ENCODE assay signal across 22 cellular contexts in genomic region chr11:124843616-124843910, GRCh38. TPM values are rescaled to one million over a fixed set of nuclear protein-coding genes. Genes with fewer than 3 reads are reported as not detected.
DNase-seq lines count a peak whose midpoint lies in the region; ATAC-seq, FAIRE-seq and TF ChIP-seq lines count a peak whose summit lies in the region.
"Had no signal": no experiment of that assay in that cellular context is flagged by ENCODE, and none has a peak within 500 bp of the region (broad histone marks: within the 10 kb centered on the region; RNA-seq: fewer than 3 reads in every experiment).

No MANE protein-coding gene starts in this region.

- TF ChIP-seq POLR2A in GM12891 (IDR thresholded peaks at IDR 0.05; ENCODE audit: low read depth, low read length) (no peak), lower leg skin (IDR thresholded peaks at IDR 0.05) (no peak)

- DNase-seq in MM.1S: no peak
- DNase-seq in endodermal cell: no peak
- DNase-seq in neural crest cell (ENCODE audit: low read depth, low spot score): no peak
- no peak for DNase-seq in GM12891 (ENCODE audit: insufficient read length, low spot score)
- DNase-seq in SW 1271 (lab: John Stamatoyannopoulos, UW): no peak
- no peak for DNase-seq in lower leg skin (ENCODE audit: low spot score in 2 of 2)
- DNase-seq: activated CD4-positive, alpha-beta memory T cell treated with anti-CD3 and anti-CD28 coated beads, Interleukin-2, amount 10 ng/mL, durations not matched to agents 7 days and 5 days; activated CD4-positive, CD25-positive, alpha-beta regulatory T cell treated with anti-CD3 and anti-CD28 coated beads, Interleukin-2, amount 50 U/mL, for 72 hours; activated naive CD8-positive, alpha-beta T cell treated with anti-CD3 and anti-CD28 coated beads, Interleukin-2, amount 10 ng/mL, durations not matched to agents 7 days and 5 days; dermis blood vessel endothelial cell; GM23248; NCI-H187; stimulated activated naive CD8-positive, alpha-beta T cell treated with anti-CD3 and anti-CD28 coated beads, Interleukin-15, Interleukin-2, amounts not matched to agents 100 U/mL and 50 U/mL, for 24 hours; T-helper 1 cell had no signal

- H4K20me1 ChIP-seq in MM.1S (ENCODE audit: insufficient read depth, low read length): no peaks in the 10 kb centered on the region

- H3K9me3 Mint-ChIP-seq in endodermal cell: no peaks in the 10 kb centered on the region
- H3K9me3 Mint-ChIP-seq in neural crest cell: no peaks in the 10 kb centered on the region
- H3K9me3 Mint-ChIP-seq: activated CD4-positive, alpha-beta memory T cell treated with anti-CD3 and anti-CD28 coated beads, Interleukin-2, amount 10 ng/mL, durations not matched to agents 7 days and 5 days; activated naive CD8-positive, alpha-beta T cell treated with anti-CD3 and anti-CD28 coated beads, Interleukin-2, amount 10 ng/mL, durations not matched to agents 7 days and 5 days; activated T-helper 2 cell treated with anti-CD3 and anti-CD28 coated beads, Interferon-gamma antibody, Interleukin-2, Interleukin-4, amounts not matched to agents 10 μg/mL and 5 μg/mL and 100 μg/mL, durations not matched to agents 14 hours and 24 hours and 36 hours; central memory CD8-positive, alpha-beta T cell had no signal

- H3K9me3 ChIP-seq in HUES48 (ENCODE audit: control insufficient read depth, insufficient read depth, low read length): no peaks in the 10 kb centered on the region
- H3K9me3 ChIP-seq in MM.1S (replicated peaks; ENCODE audit: insufficient read depth, low read length): no peaks in the 10 kb centered on the region
- H3K9me3 ChIP-seq in endodermal cell (ENCODE audit: control insufficient read depth, low read length): no peaks in the 10 kb centered on the region
- H3K9me3 ChIP-seq: thoracic aorta had no signal

- no peaks in the 10 kb centered on the region for H3F3A ChIP-seq in MM.1S (ENCODE audit: insufficient read depth, low read length)

- TF ChIP-seq CTCF in MM.1S (IDR thresholded peaks at IDR 0.05; ENCODE audit: low read length) (no peak), endodermal cell (conservative IDR thresholded peaks at IDR 0.05) (no peak), neural crest cell (conservative IDR thresholded peaks at IDR 0.05) (no peak), lower leg skin (IDR thresholded peaks at IDR 0.05) (no peak)

- no peak overlapping the region for H3K27ac Mint-ChIP-seq in endodermal cell
- H3K27ac Mint-ChIP-seq in neural crest cell (ENCODE audit: unreplicated experiment): no peak overlapping the region
- H3K27ac Mint-ChIP-seq: activated CD4-positive, alpha-beta memory T cell treated with anti-CD3 and anti-CD28 coated beads, Interleukin-2, amount 10 ng/mL, durations not matched to agents 7 days and 5 days; activated naive CD8-positive, alpha-beta T cell treated with anti-CD3 and anti-CD28 coated beads, Interleukin-2, amount 10 ng/mL, durations not matched to agents 7 days and 5 days; activated T-helper 2 cell treated with anti-CD3 and anti-CD28 coated beads, Interferon-gamma antibody, Interleukin-2, Interleukin-4, amounts not matched to agents 10 μg/mL and 5 μg/mL and 100 μg/mL, durations not matched to agents 14 hours and 24 hours and 36 hours; IgD-negative memory B cell had no signal

- no peaks in the 10 kb centered on the region for H3K36me3 Mint-ChIP-seq in endodermal cell (ENCODE audit: low read depth)
- H3K36me3 Mint-ChIP-seq in neural crest cell (ENCODE audit: low read depth): no peaks in the 10 kb centered on the region
- H3K36me3 Mint-ChIP-seq: activated naive CD8-positive, alpha-beta T cell treated with anti-CD3 and anti-CD28 coated beads, Interleukin-2, amount 10 ng/mL, durations not matched to agents 7 days and 5 days; IgD-negative memory B cell had no signal

- H3K36me3 ChIP-seq in HUES48 (ENCODE audit: control insufficient read depth, insufficient read depth, low read length) (no peaks in the 10 kb centered on the region), MM.1S (replicated peaks; ENCODE audit: insufficient read depth, low read length) (no peaks in the 10 kb centered on the region), endodermal cell (ENCODE audit: control insufficient read depth, insufficient read depth, low read length) (no peaks in the 10 kb centered on the region)
- H3K36me3 ChIP-seq: thoracic aorta had no signal

- peak overlapping the region; percentile 39; the same call in 1 of the 2 replicates for H3K4me2 ChIP-seq in MM.1S (ENCODE audit: low read depth, low read length)

- H3K4me3 Mint-ChIP-seq in endodermal cell (peak overlapping the region; percentile 41), neural crest cell (peak overlapping the region; percentile 47)
- H3K4me3 Mint-ChIP-seq: activated CD4-positive, alpha-beta memory T cell treated with anti-CD3 and anti-CD28 coated beads, Interleukin-2, amount 10 ng/mL, durations not matched to agents 7 days and 5 days; activated naive CD8-positive, alpha-beta T cell treated with anti-CD3 and anti-CD28 coated beads, Interleukin-2, amount 10 ng/mL, durations not matched to agents 7 days and 5 days; central memory CD8-positive, alpha-beta T cell; IgD-negative memory B cell had no signal

- 18 to 24% methylated on average over 5 to 8 of the region's 8 CpGs for WGBS in endodermal cell (ENCODE audit: insufficient coverage in 1 of 2, insufficient read length in 1 of 2), 2 experiments
- 11 to 14% methylated on average over 8 of the region's 8 CpGs for WGBS in lower leg skin, 2 donors

- H3K4me1 ChIP-seq in HUES48 (ENCODE audit: control insufficient read depth, insufficient read depth, low read length): peaks cover 22% of the 10 kb centered on the region
- H3K4me1 ChIP-seq in MM.1S (ENCODE audit: low read length): no peaks in the 10 kb centered on the region
- no peaks in the 10 kb centered on the region for H3K4me1 ChIP-seq in endodermal cell (ENCODE audit: control insufficient read depth, insufficient read depth, low read length)

- no peak overlapping the region for H2AFZ ChIP-seq in MM.1S (ENCODE audit: low read length)
- H2AFZ ChIP-seq: GM23248 had no signal

- ATAC-seq in GM21717 (IDR thresholded peaks at IDR 0.05; ENCODE audit: unreplicated experiment): no peak
- ATAC-seq: stimulated activated naive CD8-positive, alpha-beta T cell treated with anti-CD3 and anti-CD28 coated beads, Interleukin-15, Interleukin-2, amounts not matched to agents 100 U/mL and 50 U/mL, for 24 hours had no signal

- H3K4me3 ChIP-seq in HUES48 (ENCODE audit: low read depth, low read length): peak overlapping the region; percentile 42; the same call in 1 of the 2 replicates
- H3K4me3 ChIP-seq in MM.1S (ENCODE audit: low read length): no peak overlapping the region
- H3K4me3 ChIP-seq in endodermal cell (ENCODE audit: low read length): peak overlapping the region; percentile 15
- no peak overlapping the region for H3K4me3 ChIP-seq in lower leg skin (ENCODE audit: low read depth, poor library complexity, severe bottlenecking)
- H3K4me3 ChIP-seq: thoracic aorta had no signal

- no peaks in the 10 kb centered on the region for H3K9me2 ChIP-seq in MM.1S (replicated peaks; ENCODE audit: insufficient read depth, low read length)

- H3K4me1 Mint-ChIP-seq in endodermal cell: peaks cover 18% of the 10 kb centered on the region
- peaks cover 26% of the 10 kb centered on the region for H3K4me1 Mint-ChIP-seq in neural crest cell

- H3K27me3 ChIP-seq in HUES48 (ENCODE audit: control insufficient read depth, insufficient read depth, low read length) (peaks cover 100% of the 10 kb centered on the region), MM.1S (replicated peaks; ENCODE audit: insufficient read depth, low read length) (peaks cover 86% of the 10 kb centered on the region), endodermal cell (ENCODE audit: control insufficient read depth, insufficient read depth, low read length, poor library complexity, severe bottlenecking) (peaks cover 100% of the 10 kb centered on the region)

- no peak overlapping the region for H3K27ac ChIP-seq in HUES48 (ENCODE audit: low read depth, low read length)
- H3K27ac ChIP-seq in MM.1S (ENCODE audit: low read length): no peak overlapping the region
- no peak overlapping the region for H3K27ac ChIP-seq in endodermal cell (ENCODE audit: low read depth, low read length)
- H3K27ac ChIP-seq: GM23248, thoracic aorta had no signal

- peaks cover 6% of the 10 kb centered on the region for H3K27me3 Mint-ChIP-seq in endodermal cell (ENCODE audit: insufficient read depth)
- H3K27me3 Mint-ChIP-seq in neural crest cell (ENCODE audit: low read depth): peaks cover 6% of the 10 kb centered on the region

- H3K79me2 ChIP-seq in MM.1S (ENCODE audit: low read length): no peaks in the 10 kb centered on the region

- intact Hi-C loops in lower leg skin (cut with DNase I; ENCODE audit: low total_unique reads): no loop called here

- FAIRE-seq in GM12891 (lab: Jason Lieb, UNC): no peak
- FAIRE-seq: RCC 7860, TTC549 had no signal

- H3K9ac ChIP-seq in HUES48 (ENCODE audit: low read depth, low read length) (no peak overlapping the region), MM.1S (ENCODE audit: low read length) (no peak overlapping the region), endodermal cell (ENCODE audit: extremely low read depth, low read length, poor library complexity, severe bottlenecking) (no peak overlapping the region)
- H3K9ac ChIP-seq: GM23248 had no signal

TF ChIP-seq in GM12891, 5 proteins besides CTCF, POLR2A, EP300 and RAD21:
- TF ChIP-seq POU2F2 (IDR thresholded peaks at IDR 0.05; ENCODE audit: low read depth, low read length): no peak
- no peak for TF ChIP-seq TAF1 (IDR thresholded peaks at IDR 0.05; ENCODE audit: low read depth, low read length)
- TF ChIP-seq POLR2AphosphoS5 (IDR thresholded peaks at IDR 0.05; ENCODE audit: low read depth, low read length): no peak
- no peak for TF ChIP-seq PAX5 (IDR thresholded peaks at IDR 0.05; ENCODE audit: insufficient read depth, low read length, severe bottlenecking)
- no peak for TF ChIP-seq SPI1 (IDR thresholded peaks at IDR 0.05; ENCODE audit: low read depth, low read length)

RNA-seq across cellular contexts. Expression of gene ROBO3, which starts 21.7 kb away (rescaled TPM):
- 10 to 100 TPM; 15.3 to 16.2 TPM for total RNA-seq in endodermal cell
- 115 TPM for polyA plus RNA-seq in endodermal cell (2013, experiment 1 of 2)
- polyA plus RNA-seq in endodermal cell (2013, experiment 2 of 2): 77.1 TPM
- total RNA-seq in neural crest cell: 17.8 and 19.7 TPM in 2 replicates
- polyA plus RNA-seq in GM12891 (2012; ENCODE audit: low read depth, missing spikeins): 0.50 TPM
- 1 to 10 TPM; 1.9 to 5.3 (median 3.3) TPM for total RNA-seq in lower leg skin
- polyA plus RNA-seq: IgD-negative memory B cell had no signal

RNA-seq across cellular contexts. Expression of gene MSANTD2, which starts 43.4 kb away (rescaled TPM):
- total RNA-seq in endodermal cell (10 to 100 TPM; 18.3 to 21.3 TPM), neural crest cell (28.7 and 29.0 TPM in 2 replicates), lower leg skin (10 to 100 TPM; 11.5 to 21.2 (median 15.2) TPM)
- 17.1 TPM for polyA plus RNA-seq in endodermal cell (2013, experiment 1 of 2)
- 16.2 TPM for polyA plus RNA-seq in endodermal cell (2013, experiment 2 of 2)
- 2.7 TPM for polyA plus RNA-seq in GM12891 (2012; ENCODE audit: low read depth, missing spikeins)

RNA-seq across cellular contexts. Expression of gene ROBO4, which starts 54.1 kb away (rescaled TPM):
- total RNA-seq in endodermal cell (under 1 TPM in 1 of 2 donors, not detected in 1; 0.59 TPM), neural crest cell (0.05 and 0.07 TPM in 2 replicates), lower leg skin (10 to 100 TPM in 2 of 4 donors, 1 to 10 TPM in 2; 5.6 to 18.1 (median 12.0) TPM)
- polyA plus RNA-seq in endodermal cell (2013, experiment 1 of 2): 0.04 TPM
- not detected for polyA plus RNA-seq in endodermal cell (2013, experiment 2 of 2)
- not detected for polyA plus RNA-seq in GM12891 (2012; ENCODE audit: low read depth, missing spikeins)
- total RNA-seq: activated CD4-positive, alpha-beta memory T cell treated with anti-CD3 and anti-CD28 coated beads, Interleukin-2, amount 10 ng/mL, durations not matched to agents 7 days and 5 days; activated naive CD8-positive, alpha-beta T cell treated with anti-CD3 and anti-CD28 coated beads, Interleukin-2, amount 10 ng/mL, durations not matched to agents 7 days and 5 days; activated T-helper 2 cell treated with anti-CD3 and anti-CD28 coated beads, Interferon-gamma antibody, Interleukin-2, Interleukin-4, amounts not matched to agents 10 μg/mL and 5 μg/mL and 100 μg/mL, durations not matched to agents 14 hours and 24 hours and 36 hours had no signal
- polyA plus RNA-seq: IgD-negative memory B cell had no signal

Comparison
In these comparisons a context has a peak if more than half of its experiments do, and no peak if none do; other contexts are left out.
1. H3K4me3 ChIP-seq: peak in HUES48 (single experiment) and endodermal cell (single experiment); none in MM.1S (single experiment) and lower leg skin (single experiment).